ENCODE assay signal across 1 cellular context in genomic region chr2:26852405-26853348, GRCh38.
A peak's percentile ranks its signal among the peaks of the same experiment; 100 is the strongest.
TF ChIP-seq lines count a peak whose summit lies in the region.

No MANE protein-coding gene starts in this region.

TF ChIP-seq in SK-N-SH treated with all-trans-retinoic acid at 6 μM for 48 hours, 23 proteins besides CTCF, POLR2A, EP300 and RAD21 (continued from another document):
- TF ChIP-seq BACH2 (CRISPR knock-in tag; IDR thresholded peaks at IDR 0.05; ENCODE audit: borderline replicate concordance) (no peak), ZNF70 (CRISPR knock-in tag; IDR thresholded peaks at IDR 0.05) (0 out of 2 replicates have a peak, but pooled peaks have one; percentile 35), SNAI2 (CRISPR knock-in tag; IDR thresholded peaks at IDR 0.05) (no peak), ZFP3 (CRISPR knock-in tag; IDR thresholded peaks at IDR 0.05) (no peak), ZNF565 (CRISPR knock-in tag; conservative IDR thresholded peaks at IDR 0.05; ENCODE audit: low read depth) (no peak), CSDC2 (CRISPR knock-in tag; IDR thresholded peaks at IDR 0.05) (no peak), GLIS3 (CRISPR knock-in tag; IDR thresholded peaks at IDR 0.05) (no peak), PPARA (CRISPR knock-in tag; IDR thresholded peaks at IDR 0.05; ENCODE audit: borderline replicate concordance) (no peak), ZC3H10 (CRISPR knock-in tag; IDR thresholded peaks at IDR 0.05) (no peak)
- TF ChIP-seq, protein P1, sequence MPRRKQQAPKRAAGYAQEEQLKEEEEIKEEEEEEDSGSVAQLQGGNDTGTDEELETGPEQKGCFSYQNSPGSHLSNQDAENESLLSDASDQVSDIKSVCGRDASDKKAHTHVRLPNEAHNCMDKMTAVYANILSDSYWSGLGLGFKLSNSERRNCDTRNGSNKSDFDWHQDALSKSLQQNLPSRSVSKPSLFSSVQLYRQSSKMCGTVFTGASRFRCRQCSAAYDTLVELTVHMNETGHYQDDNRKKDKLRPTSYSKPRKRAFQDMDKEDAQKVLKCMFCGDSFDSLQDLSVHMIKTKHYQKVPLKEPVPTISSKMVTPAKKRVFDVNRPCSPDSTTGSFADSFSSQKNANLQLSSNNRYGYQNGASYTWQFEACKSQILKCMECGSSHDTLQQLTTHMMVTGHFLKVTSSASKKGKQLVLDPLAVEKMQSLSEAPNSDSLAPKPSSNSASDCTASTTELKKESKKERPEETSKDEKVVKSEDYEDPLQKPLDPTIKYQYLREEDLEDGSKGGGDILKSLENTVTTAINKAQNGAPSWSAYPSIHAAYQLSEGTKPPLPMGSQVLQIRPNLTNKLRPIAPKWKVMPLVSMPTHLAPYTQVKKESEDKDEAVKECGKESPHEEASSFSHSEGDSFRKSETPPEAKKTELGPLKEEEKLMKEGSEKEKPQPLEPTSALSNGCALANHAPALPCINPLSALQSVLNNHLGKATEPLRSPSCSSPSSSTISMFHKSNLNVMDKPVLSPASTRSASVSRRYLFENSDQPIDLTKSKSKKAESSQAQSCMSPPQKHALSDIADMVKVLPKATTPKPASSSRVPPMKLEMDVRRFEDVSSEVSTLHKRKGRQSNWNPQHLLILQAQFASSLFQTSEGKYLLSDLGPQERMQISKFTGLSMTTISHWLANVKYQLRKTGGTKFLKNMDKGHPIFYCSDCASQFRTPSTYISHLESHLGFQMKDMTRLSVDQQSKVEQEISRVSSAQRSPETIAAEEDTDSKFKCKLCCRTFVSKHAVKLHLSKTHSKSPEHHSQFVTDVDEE (CRISPR knock-in tag; IDR thresholded peaks at IDR 0.05): peak; percentile 82
- TF ChIP-seq, protein P2, sequence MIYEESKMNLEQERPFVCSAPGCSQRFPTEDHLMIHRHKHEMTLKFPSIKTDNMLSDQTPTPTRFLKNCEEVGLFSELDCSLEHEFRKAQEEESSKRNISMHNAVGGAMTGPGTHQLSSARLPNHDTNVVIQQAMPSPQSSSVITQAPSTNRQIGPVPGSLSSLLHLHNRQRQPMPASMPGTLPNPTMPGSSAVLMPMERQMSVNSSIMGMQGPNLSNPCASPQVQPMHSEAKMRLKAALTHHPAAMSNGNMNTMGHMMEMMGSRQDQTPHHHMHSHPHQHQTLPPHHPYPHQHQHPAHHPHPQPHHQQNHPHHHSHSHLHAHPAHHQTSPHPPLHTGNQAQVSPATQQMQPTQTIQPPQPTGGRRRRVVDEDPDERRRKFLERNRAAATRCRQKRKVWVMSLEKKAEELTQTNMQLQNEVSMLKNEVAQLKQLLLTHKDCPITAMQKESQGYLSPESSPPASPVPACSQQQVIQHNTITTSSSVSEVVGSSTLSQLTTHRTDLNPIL (CRISPR knock-in tag; IDR thresholded peaks at IDR 0.05; ENCODE audit: low read depth): no peak
